ENCODE assay signal across 2 cellular contexts in genomic region chr9:92444841-92445240, GRCh38.
TF ChIP-seq lines count a peak whose summit lies in the region.

No MANE protein-coding gene starts in this region.

TF ChIP-seq in H1, 55 proteins besides CTCF, POLR2A, EP300 and RAD21:
- TF ChIP-seq ATF2 (IDR thresholded peaks at IDR 0.05; ENCODE audit: low read length) (no peak), NANOG (IDR thresholded peaks at IDR 0.05; ENCODE audit: insufficient read depth, low read depth, low read length, poor library complexity, severe bottlenecking) (no peak), PHF8 (conservative IDR thresholded peaks at IDR 0.05; ENCODE audit: low read depth, low read length) (no peak), NRF1 (IDR thresholded peaks at IDR 0.05; ENCODE audit: low read depth, low read length) (no peak), GTF2F1 (IDR thresholded peaks at IDR 0.05; ENCODE audit: borderline replicate concordance, low read depth, low read length) (no peak), EZH2 (IDR thresholded peaks at IDR 0.05; ENCODE audit: low read depth, low read length, severe bottlenecking) (no peak), KDM4A (IDR thresholded peaks at IDR 0.05; ENCODE audit: low read depth, low read length, severe bottlenecking) (no peak), SP1 (IDR thresholded peaks at IDR 0.05; ENCODE audit: low read depth, low read length) (no peak), RNF2 (IDR thresholded peaks at IDR 0.05; ENCODE audit: borderline replicate concordance, low read depth, low read length, missing control alignments, poor library complexity, severe bottlenecking) (no peak), TAF1 (IDR thresholded peaks at IDR 0.05; ENCODE audit: low read depth, low read length) (no peak), BACH1 (IDR thresholded peaks at IDR 0.05; ENCODE audit: low read length) (no peak), POU5F1 (IDR thresholded peaks at IDR 0.05; ENCODE audit: low read depth, low read length) (no peak), ASH2L (IDR thresholded peaks at IDR 0.05; ENCODE audit: low read length) (no peak), KDM5A (IDR thresholded peaks at IDR 0.05; ENCODE audit: low read length) (no peak), CHD1 (IDR thresholded peaks at IDR 0.05; ENCODE audit: low read depth, low read length) (no peak), POLR2AphosphoS5 (IDR thresholded peaks at IDR 0.05; ENCODE audit: low read depth, low read length) (no peak), CHD2 (IDR thresholded peaks at IDR 0.05; ENCODE audit: low read length) (no peak), JUN (IDR thresholded peaks at IDR 0.05; ENCODE audit: low read depth, low read length) (no peak)
- TF ChIP-seq, protein P1, sequence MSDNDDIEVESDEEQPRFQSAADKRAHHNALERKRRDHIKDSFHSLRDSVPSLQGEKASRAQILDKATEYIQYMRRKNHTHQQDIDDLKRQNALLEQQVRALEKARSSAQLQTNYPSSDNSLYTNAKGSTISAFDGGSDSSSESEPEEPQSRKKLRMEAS (IDR thresholded peaks at IDR 0.05) = no peak
TF ChIP-seq in H1: peak in this region for 0.

TF ChIP-seq in GM23338, 12 proteins besides CTCF, POLR2A, EP300 and RAD21:
- TF ChIP-seq EZH2phosphoT487 (IDR thresholded peaks at IDR 0.05; ENCODE audit: unreplicated experiment) (no peak), ZNF331 (CRISPR knock-in tag; IDR thresholded peaks at IDR 0.05; ENCODE audit: low read depth) (no peak), STAT1 (IDR thresholded peaks at IDR 0.05; ENCODE audit: unreplicated experiment) (no peak), CREB1 (CRISPR knock-in tag; IDR thresholded peaks at IDR 0.05; ENCODE audit: low read depth) (no peak), ETS1 (IDR thresholded peaks at IDR 0.05) (no peak), JUNB (IDR thresholded peaks at IDR 0.05; ENCODE audit: unreplicated experiment) (no peak), ZNF114 (CRISPR knock-in tag; IDR thresholded peaks at IDR 0.05) (no peak), NANOG (IDR thresholded peaks at IDR 0.05; ENCODE audit: borderline replicate concordance) (no peak), REST (IDR thresholded peaks at IDR 0.05; ENCODE audit: unreplicated experiment) (no peak), POLR2AphosphoS5 (IDR thresholded peaks at IDR 0.05; ENCODE audit: low read depth) (no peak), EZH2 (IDR thresholded peaks at IDR 0.05; ENCODE audit: low read depth, unreplicated experiment) (no peak)
- TF ChIP-seq, protein P2, sequence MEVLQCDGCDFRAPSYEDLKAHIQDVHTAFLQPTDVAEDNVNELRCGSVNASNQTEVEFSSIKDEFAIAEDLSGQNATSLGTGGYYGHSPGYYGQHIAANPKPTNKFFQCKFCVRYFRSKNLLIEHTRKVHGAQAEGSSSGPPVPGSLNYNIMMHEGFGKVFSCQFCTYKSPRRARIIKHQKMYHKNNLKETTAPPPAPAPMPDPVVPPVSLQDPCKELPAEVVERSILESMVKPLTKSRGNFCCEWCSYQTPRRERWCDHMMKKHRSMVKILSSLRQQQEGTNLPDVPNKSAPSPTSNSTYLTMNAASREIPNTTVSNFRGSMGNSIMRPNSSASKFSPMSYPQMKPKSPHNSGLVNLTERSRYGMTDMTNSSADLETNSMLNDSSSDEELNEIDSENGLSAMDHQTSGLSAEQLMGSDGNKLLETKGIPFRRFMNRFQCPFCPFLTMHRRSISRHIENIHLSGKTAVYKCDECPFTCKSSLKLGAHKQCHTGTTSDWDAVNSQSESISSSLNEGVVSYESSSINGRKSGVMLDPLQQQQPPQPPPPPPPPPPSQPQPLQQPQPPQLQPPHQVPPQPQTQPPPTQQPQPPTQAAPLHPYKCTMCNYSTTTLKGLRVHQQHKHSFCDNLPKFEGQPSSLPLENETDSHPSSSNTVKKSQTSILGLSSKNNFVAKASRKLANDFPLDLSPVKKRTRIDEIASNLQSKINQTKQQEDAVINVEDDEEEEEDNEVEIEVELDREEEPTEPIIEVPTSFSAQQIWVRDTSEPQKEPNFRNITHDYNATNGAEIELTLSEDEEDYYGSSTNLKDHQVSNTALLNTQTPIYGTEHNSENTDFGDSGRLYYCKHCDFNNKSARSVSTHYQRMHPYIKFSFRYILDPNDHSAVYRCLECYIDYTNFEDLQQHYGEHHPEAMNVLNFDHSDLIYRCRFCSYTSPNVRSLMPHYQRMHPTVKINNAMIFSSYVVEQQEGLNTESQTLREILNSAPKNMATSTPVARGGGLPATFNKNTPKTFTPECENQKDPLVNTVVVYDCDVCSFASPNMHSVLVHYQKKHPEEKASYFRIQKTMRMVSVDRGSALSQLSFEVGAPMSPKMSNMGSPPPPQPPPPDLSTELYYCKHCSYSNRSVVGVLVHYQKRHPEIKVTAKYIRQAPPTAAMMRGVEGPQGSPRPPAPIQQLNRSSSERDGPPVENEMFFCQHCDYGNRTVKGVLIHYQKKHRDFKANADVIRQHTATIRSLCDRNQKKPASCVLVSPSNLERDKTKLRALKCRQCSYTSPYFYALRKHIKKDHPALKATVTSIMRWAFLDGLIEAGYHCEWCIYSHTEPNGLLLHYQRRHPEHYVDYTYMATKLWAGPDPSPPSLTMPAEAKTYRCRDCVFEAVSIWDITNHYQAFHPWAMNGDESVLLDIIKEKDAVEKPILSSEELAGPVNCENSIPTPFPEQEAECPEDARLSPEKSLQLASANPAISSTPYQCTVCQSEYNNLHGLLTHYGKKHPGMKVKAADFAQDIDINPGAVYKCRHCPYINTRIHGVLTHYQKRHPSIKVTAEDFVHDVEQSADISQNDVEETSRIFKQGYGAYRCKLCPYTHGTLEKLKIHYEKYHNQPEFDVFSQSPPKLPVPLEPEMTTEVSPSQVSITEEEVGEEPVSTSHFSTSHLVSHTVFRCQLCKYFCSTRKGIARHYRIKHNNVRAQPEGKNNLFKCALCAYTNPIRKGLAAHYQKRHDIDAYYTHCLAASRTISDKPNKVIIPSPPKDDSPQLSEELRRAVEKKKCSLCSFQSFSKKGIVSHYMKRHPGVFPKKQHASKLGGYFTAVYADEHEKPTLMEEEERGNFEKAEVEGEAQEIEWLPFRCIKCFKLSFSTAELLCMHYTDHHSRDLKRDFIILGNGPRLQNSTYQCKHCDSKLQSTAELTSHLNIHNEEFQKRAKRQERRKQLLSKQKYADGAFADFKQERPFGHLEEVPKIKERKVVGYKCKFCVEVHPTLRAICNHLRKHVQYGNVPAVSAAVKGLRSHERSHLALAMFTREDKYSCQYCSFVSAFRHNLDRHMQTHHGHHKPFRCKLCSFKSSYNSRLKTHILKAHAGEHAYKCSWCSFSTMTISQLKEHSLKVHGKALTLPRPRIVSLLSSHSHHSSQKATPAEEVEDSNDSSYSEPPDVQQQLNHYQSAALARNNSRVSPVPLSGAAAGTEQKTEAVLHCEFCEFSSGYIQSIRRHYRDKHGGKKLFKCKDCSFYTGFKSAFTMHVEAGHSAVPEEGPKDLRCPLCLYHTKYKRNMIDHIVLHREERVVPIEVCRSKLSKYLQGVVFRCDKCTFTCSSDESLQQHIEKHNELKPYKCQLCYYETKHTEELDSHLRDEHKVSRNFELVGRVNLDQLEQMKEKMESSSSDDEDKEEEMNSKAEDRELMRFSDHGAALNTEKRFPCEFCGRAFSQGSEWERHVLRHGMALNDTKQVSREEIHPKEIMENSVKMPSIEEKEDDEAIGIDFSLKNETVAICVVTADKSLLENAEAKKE (CRISPR knock-in tag; IDR thresholded peaks at IDR 0.05) = no peak
